ENCODE assay signal across 8 cellular contexts in genomic region chr12:31589582-31589895, GRCh38. TPM values are rescaled to one million over a fixed set of nuclear protein-coding genes. Genes with fewer than 3 reads are reported as not detected.
A peak's percentile ranks its signal among the peaks of the same experiment; 100 is the strongest.
DNase-seq lines count a peak whose midpoint lies in the region; ATAC-seq and TF ChIP-seq lines count a peak whose summit lies in the region.

No MANE protein-coding gene starts in this region.

- H3K27me3 ChIP-seq in heart left ventricle = peaks cover 0 to 8% (median 0%) of the 10 kb centered on the region in 9 donors
- no peaks in the 10 kb centered on the region for H3K27me3 ChIP-seq in Panc1 (ENCODE audit: control insufficient read depth, insufficient read depth, low read length)
- H3K27me3 ChIP-seq in neutrophil = peaks cover 68% of the 10 kb centered on the region

- 0 to 1% (median 1%) methylated on average over 13 of the region's 13 CpGs for WGBS in heart left ventricle, 4 donors

- BruUV-seq in Panc1 (replicated peaks; lab: Mats Ljungman, UMichigan) = no TSS peak

- POLR2A ChIA-PET in Panc1 (lab: Charles Lee) = no interaction called here

- H3K4me1 ChIP-seq in heart left ventricle (peaks cover 0 to 46% (median 17%) of the 10 kb centered on the region in 12 donors), Panc1 (ENCODE audit: control insufficient read depth, insufficient read depth, low read length) (peaks cover 30% of the 10 kb centered on the region), neutrophil (ENCODE audit: control insufficient read depth in 1 of 2, insufficient read depth in 1 of 2, low read depth in 1 of 2, low read length in 1 of 2) (peaks cover 12 to 19% of the 10 kb centered on the region in 2 experiments)

- ATAC-seq in heart left ventricle (no peak), Right ventricle myocardium superior (ENCODE audit: poor library complexity) (no peak), Panc1 (no peak), left colon (no peak)

- TF ChIP-seq POLR2A in heart left ventricle (IDR thresholded peaks at IDR 0.05) = no peak

- H3K9me3 ChIP-seq in heart left ventricle (no peaks in the 10 kb centered on the region), Panc1 (ENCODE audit: control insufficient read depth, insufficient read depth, low read depth, low read length) (no peaks in the 10 kb centered on the region), neutrophil (no peaks in the 10 kb centered on the region)

- TF ChIP-seq CTCF in heart left ventricle (IDR thresholded peaks at IDR 0.05) = no peak
- TF ChIP-seq CTCF in Panc1 (IDR thresholded peaks at IDR 0.05) = no peak
- TF ChIP-seq CTCF in epithelial cell of esophagus (IDR thresholded peaks at IDR 0.05; ENCODE audit: insufficient read depth, low read depth, low read length, missing control alignments) = no peak
- no peak for TF ChIP-seq CTCF in neutrophil (IDR thresholded peaks at IDR 0.05)

- in situ Hi-C loops in Panc1 (cut with HindIII; ENCODE audit: low pct_unique_long_range_greater_than_20kb, low sequenced_read_pairs) = no loop called here

- H3K27ac ChIP-seq in heart left ventricle (peak overlapping the region; percentile 91 to 98 (median 95)), Panc1 (ENCODE audit: low read length) (peak overlapping the region; percentile 86), neutrophil (no peak overlapping the region)

- H3K4me3 ChIP-seq in heart left ventricle = peak overlapping the region; percentile 65 to 98 (median 89)
- peak overlapping the region; percentile 72 to 91 for H3K4me3 ChIP-seq in Panc1 (ENCODE audit: low read depth in 2 of 2, low read length in 2 of 2)
- H3K4me3 ChIP-seq in epithelial cell of esophagus (ENCODE audit: low read length) = peak overlapping the region; percentile 78
- peak overlapping the region; percentile 49 to 65 for H3K4me3 ChIP-seq in neutrophil (ENCODE audit: low read depth in 1 of 2, low read length in 1 of 2)

- DNase-seq in heart left ventricle (peak in 3 of 5 donors; percentile 72 to 86 (median 73)), Right ventricle myocardium superior (no peak), Panc1 (ENCODE audit: low read depth, low spot score) (no peak), epithelial cell of esophagus (ENCODE audit: low read depth) (no peak), left colon (no peak), AG08395 (ENCODE audit: low spot score) (no peak)
- DNase-seq in activated effector memory CD4-positive, alpha-beta T cell treated with Interleukin-2 at 50 U/mL for 16 hours = no peak

- intact Hi-C loops in heart left ventricle (cut with DNase I) = loop anchor here in 4 of 10 donors (5.0 to 10.0 kb wide), 5 partner anchors 42 to 115 kb away; no protein-coding TSS in a partner anchor
- intact Hi-C loops in Right ventricle myocardium superior (cut with DNase I) = no loop called here
- intact Hi-C loops in Panc1 (cut with micrococcal nuclease; ENCODE audit: unreplicated experiment) = loop anchor here (10.0 kb wide), 1 partner anchor 55 kb away; no protein-coding TSS in a partner anchor
- intact Hi-C loops in left colon (cut with DNase I, micrococcal nuclease) = no loop called here

- H3K36me3 ChIP-seq in heart left ventricle (no peaks in the 10 kb centered on the region), Panc1 (ENCODE audit: control insufficient read depth, insufficient read depth, low read length) (no peaks in the 10 kb centered on the region), neutrophil (no peaks in the 10 kb centered on the region)

- CTCF ChIA-PET in Panc1 (lab: Charles Lee) = no interaction called here

RNA-seq across cellular contexts. Expression of gene DENND5B, which starts 1.4 kb away (rescaled TPM):
- total RNA-seq in heart left ventricle (10 to 100 TPM; 32.1 to 58.9 (median 44.0) TPM), Right ventricle myocardium superior (36.7 TPM), Panc1 (2021; ENCODE audit: unreplicated experiment) (36.8 TPM), left colon (10 to 100 TPM; 10.5 to 14.4 TPM)
- 10 to 100 TPM in 1 of 2 donors, 1 to 10 TPM in 1; 8.2 to 16.7 TPM for polyA plus RNA-seq in heart left ventricle
- 10.5 TPM for polyA plus RNA-seq in Panc1 (2012; ENCODE audit: insufficient read length)

Comparison
In these comparisons a context has a peak if more than half of its experiments do, and no peak if none do; other contexts are left out.
1. DNase-seq: peak in heart left ventricle (3 of 5); none in Right ventricle myocardium superior (single experiment), Panc1 (single experiment), epithelial cell of esophagus (single experiment), left colon (0 of 2), activated effector memory CD4-positive, alpha-beta T cell treated with Interleukin-2 at 50 U/mL for 16 hours (single experiment) and AG08395 (single experiment).
2. Peak in every context shown above with its lines, with median percentiles within 50 percentile points of each other: H3K4me3 ChIP-seq.